ENCODE assay signal across 20 cellular contexts in the genomic region with DNA sequence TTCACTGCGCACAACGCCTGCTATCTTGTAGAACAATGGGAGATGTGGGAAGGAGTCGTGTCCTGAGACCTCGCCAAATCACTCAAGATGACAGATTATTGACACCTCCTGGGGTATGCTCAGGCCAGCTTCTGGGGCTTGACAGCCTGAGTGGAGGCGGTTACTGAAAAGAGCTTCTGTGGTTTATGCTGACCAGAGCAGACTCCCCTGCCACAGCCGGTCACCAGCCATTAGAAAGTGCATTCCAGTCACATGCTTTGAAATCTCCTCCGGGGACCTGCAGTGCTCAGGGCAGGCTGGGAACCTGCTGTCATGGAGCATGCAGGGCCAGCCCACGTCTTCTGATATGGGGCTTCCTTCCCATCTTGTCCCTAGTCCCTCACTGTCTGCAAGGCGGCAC.
DNase-seq lines count a peak whose midpoint lies in the region; ATAC-seq, FAIRE-seq and TF ChIP-seq lines count a peak whose summit lies in the region.
"Had no signal": no experiment of that assay in that cellular context is flagged by ENCODE, and none has a peak within 500 bp of the region (broad histone marks: within the 10 kb centered on the region; RNA-seq: fewer than 3 reads in every experiment).

No MANE protein-coding gene starts in this region.

- H3K27ac ChIP-seq in BLaER1 (no peak overlapping the region; the same call in 1 of the 2 replicates), neural progenitor cell (no peak overlapping the region), upper lobe of left lung (no peak overlapping the region)
- H3K27ac ChIP-seq: C4-2B had no signal

- H3K4me3 Mint-ChIP-seq in endothelial cell (ENCODE audit: unreplicated experiment) (no peak overlapping the region), neural progenitor cell (no peak overlapping the region)
- H3K4me3 Mint-ChIP-seq: CD8-positive, alpha-beta T cell had no signal

- peak; percentile 47 for DNase-seq in ELF-1 (ENCODE audit: low read depth, low spot score)
- DNase-seq in endothelial cell (ENCODE audit: low spot score): no peak
- no peak for DNase-seq in neural progenitor cell (ENCODE audit: low spot score)
- DNase-seq in upper lobe of left lung: no peak
- no peak for DNase-seq in HTR-8/SVneo (ENCODE audit: insufficient read length, low spot score)
- no peak for DNase-seq in NCI-H2107 (lab: John Stamatoyannopoulos, UW)
- DNase-seq: ACHN; CD8-positive, alpha-beta T cell; COR-L47; DMS153; DMS79 treated with DMSO at 0.1 percent for 48 hours; EL; GDM1 had no signal

- no peak overlapping the region for H2AFZ ChIP-seq in neural progenitor cell (replicated peaks)

- H3K36me3 Mint-ChIP-seq in endothelial cell (ENCODE audit: low read depth, unreplicated experiment): peaks cover 21% of the 10 kb centered on the region
- peaks cover 10% of the 10 kb centered on the region for H3K36me3 Mint-ChIP-seq in neural progenitor cell

- H3K27ac Mint-ChIP-seq in endothelial cell (ENCODE audit: unreplicated experiment) (peak overlapping the region; percentile 58), neural progenitor cell (peak overlapping the region; percentile 25)
- H3K27ac Mint-ChIP-seq: CD8-positive, alpha-beta T cell had no signal

- H3K36me3 ChIP-seq in BLaER1 (peaks cover 18% of the 10 kb centered on the region; the same call in 1 of the 2 replicates), neural progenitor cell (no peaks in the 10 kb centered on the region), upper lobe of left lung (peaks cover 0 to 13% (median 0%) of the 10 kb centered on the region in 4 donors)
- H3K36me3 ChIP-seq: HAP-1 had no signal

- no peaks in the 10 kb centered on the region for H3K79me2 ChIP-seq in neural progenitor cell (ENCODE audit: low read depth)

- H3K9me3 ChIP-seq in BLaER1: no peaks in the 10 kb centered on the region
- H3K9me3 ChIP-seq in neural progenitor cell (ENCODE audit: low read depth): no peaks in the 10 kb centered on the region
- H3K9me3 ChIP-seq in upper lobe of left lung: no peaks in the 10 kb centered on the region
- H3K9me3 ChIP-seq: HAP-1 had no signal

- H3K27me3 Mint-ChIP-seq in endothelial cell (ENCODE audit: unreplicated experiment) (peaks cover 5% of the 10 kb centered on the region), neural progenitor cell (ENCODE audit: insufficient read depth, low read depth) (peaks cover 9% of the 10 kb centered on the region)

- no peak overlapping the region for H3K9ac ChIP-seq in BLaER1
- H3K9ac ChIP-seq in neural progenitor cell: no peak overlapping the region

- H3K9me3 Mint-ChIP-seq in endothelial cell (ENCODE audit: unreplicated experiment) (no peaks in the 10 kb centered on the region), neural progenitor cell (no peaks in the 10 kb centered on the region)
- H3K9me3 Mint-ChIP-seq: CD8-positive, alpha-beta T cell had no signal

- peaks cover 26% of the 10 kb centered on the region for H3K4me1 Mint-ChIP-seq in endothelial cell (ENCODE audit: unreplicated experiment)
- H3K4me1 Mint-ChIP-seq in neural progenitor cell: peaks cover 46% of the 10 kb centered on the region

- H3K27me3 ChIP-seq in BLaER1: no peaks in the 10 kb centered on the region
- H3K27me3 ChIP-seq in neural progenitor cell: no peaks in the 10 kb centered on the region
- no peaks in the 10 kb centered on the region for H3K27me3 ChIP-seq in upper lobe of left lung

- H3K4me2 ChIP-seq in BLaER1: peak overlapping the region; percentile 82
- no peak overlapping the region for H3K4me2 ChIP-seq in neural progenitor cell

- no peak overlapping the region for H3K4me3 ChIP-seq in BLaER1
- no peak overlapping the region for H3K4me3 ChIP-seq in neural progenitor cell
- H3K4me3 ChIP-seq in upper lobe of left lung: no peak overlapping the region
- H3K4me3 ChIP-seq: HAP-1 had no signal

- FAIRE-seq in HTR-8/SVneo (lab: Jason Lieb, UNC): no peak
- FAIRE-seq: D721Med, GM12892, H1 had no signal

- TF ChIP-seq CTCF in endothelial cell (IDR thresholded peaks at IDR 0.05; ENCODE audit: unreplicated experiment) (no peak), neural progenitor cell (IDR thresholded peaks at IDR 0.05) (no peak), upper lobe of left lung (IDR thresholded peaks at IDR 0.05) (no peak)

- H4K20me1 ChIP-seq in BLaER1 (peaks cover 7% of the 10 kb centered on the region; the same call in 1 of the 2 replicates), neural progenitor cell (ENCODE audit: low read depth) (no peaks in the 10 kb centered on the region)

- H3F3A ChIP-seq in neural progenitor cell (ENCODE audit: low read depth): no peaks in the 10 kb centered on the region

- ATAC-seq in HG03135 (IDR thresholded peaks at IDR 0.05; ENCODE audit: unreplicated experiment) (no peak), upper lobe of left lung (ENCODE audit: low FRiP score in 2 of 2) (no peak)
- ATAC-seq: CD8-positive, alpha-beta T cell had no signal

- TF ChIP-seq EP300 in upper lobe of left lung (IDR thresholded peaks at IDR 0.05): no peak

- peaks cover 70% of the 10 kb centered on the region for H3K4me1 ChIP-seq in BLaER1
- H3K4me1 ChIP-seq in neural progenitor cell: peaks cover 7% of the 10 kb centered on the region
- no peaks in the 10 kb centered on the region for H3K4me1 ChIP-seq in upper lobe of left lung
- H3K4me1 ChIP-seq: HAP-1 had no signal

- no peak for TF ChIP-seq POLR2A in upper lobe of left lung (IDR thresholded peaks at IDR 0.05)

- WGBS in upper lobe of left lung, 2 donors: 85 to 89% methylated on average over 8 to 9 of the region's 9 CpGs
